Comparison of ENCODE assay signal across 8 cellular contexts in genomic region chr7:37916673-37917660, GRCh38. TPM values are rescaled to one million over a fixed set of nuclear protein-coding genes. Genes with fewer than 3 reads are reported as not detected.
DNase-seq lines count a peak whose midpoint lies in the region; ATAC-seq lines count a peak whose summit lies in the region.

Gene SFRP4 (minus strand): TSS chr7:37916817. CDS start chr7:37916537, 280 bp downstream.

- peaks cover 44% of the 10 kb centered on the region for H3K27me3 ChIP-seq in H7 (ENCODE audit: control insufficient read depth, insufficient read depth, low read length)

- H3K4me3 ChIP-seq in H7 (ENCODE audit: insufficient read depth, low read depth, low read length) = peak within 1 kb of the TSS; percentile 56

- no peaks in the 10 kb centered on the region for H3K36me3 ChIP-seq in H7 (replicated peaks; ENCODE audit: control insufficient read depth, insufficient read depth, low read length)

- in situ Hi-C loops in G401 (cut with HindIII; ENCODE audit: low sequenced_read_pairs) = no loop called here

- no peak for ATAC-seq in HG03457 (IDR thresholded peaks at IDR 0.05; ENCODE audit: unreplicated experiment)

- peak within 1 kb of the TSS; percentile 6 for H3K4me3 Mint-ChIP-seq in activated T-helper 2 cell treated with anti-CD3 and anti-CD28 coated beads, Interferon-gamma antibody, Interleukin-2, Interleukin-4, amounts not matched to agents 10 μg/mL and 5 μg/mL and 100 μg/mL, durations not matched to agents 14 hours and 24 hours and 36 hours (ENCODE audit: low read depth)

- H3K36me3 Mint-ChIP-seq in activated T-helper 2 cell treated with anti-CD3 and anti-CD28 coated beads, Interferon-gamma antibody, Interleukin-2, Interleukin-4, amounts not matched to agents 10 μg/mL and 5 μg/mL and 100 μg/mL, durations not matched to agents 14 hours and 24 hours and 36 hours (ENCODE audit: low read depth) = no peaks in the 10 kb centered on the region

- intact Hi-C loops in activated T-helper 2 cell treated with anti-CD3 and anti-CD28 coated beads, Interferon-gamma antibody, Interleukin-2, Interleukin-4, amounts not matched to agents 10 μg/mL and 5 μg/mL and 100 μg/mL, durations not matched to agents 14 hours and 24 hours and 36 hours (cut with micrococcal nuclease) = loop anchor here (5.0 kb wide), 1 partner anchor 190 kb away; no protein-coding TSS in a partner anchor
- intact Hi-C loops in head of caudate nucleus (cut with DNase I) = no loop called here

- DNase-seq in G401 (ENCODE audit: low spot score) (peak; percentile 76), H7 (peak; percentile 71), NCI-H1694 treated with DMSO at 0.1 percent for 48 hours (lab: John Stamatoyannopoulos, UW) (peak; percentile 33), head of caudate nucleus (peak in 41 of 42 donors; percentile 22 to 80 (median 55)), nucleus accumbens (lab: John Stamatoyannopoulos, UW) (peak in 41 of 56 donors; percentile 7 to 78 (median 38)), NK-92 (lab: John Stamatoyannopoulos, UW; ENCODE audit: unreplicated experiment) (no peak)
- DNase-seq in activated T-helper 2 cell treated with anti-CD3 and anti-CD28 coated beads, Interferon-gamma antibody, Interleukin-2, Interleukin-4, amounts not matched to agents 10 μg/mL and 5 μg/mL and 100 μg/mL, durations not matched to agents 14 hours and 24 hours and 36 hours (ENCODE audit: low spot score) = no peak

- H3K27me3 Mint-ChIP-seq in activated T-helper 2 cell treated with anti-CD3 and anti-CD28 coated beads, Interferon-gamma antibody, Interleukin-2, Interleukin-4, amounts not matched to agents 10 μg/mL and 5 μg/mL and 100 μg/mL, durations not matched to agents 14 hours and 24 hours and 36 hours (ENCODE audit: low read depth) = peaks cover 75% of the 10 kb centered on the region

- H3K4me1 Mint-ChIP-seq in activated T-helper 2 cell treated with anti-CD3 and anti-CD28 coated beads, Interferon-gamma antibody, Interleukin-2, Interleukin-4, amounts not matched to agents 10 μg/mL and 5 μg/mL and 100 μg/mL, durations not matched to agents 14 hours and 24 hours and 36 hours (ENCODE audit: low read depth) = peaks cover 12% of the 10 kb centered on the region

- no peaks in the 10 kb centered on the region for H3K9me3 Mint-ChIP-seq in activated T-helper 2 cell treated with anti-CD3 and anti-CD28 coated beads, Interferon-gamma antibody, Interleukin-2, Interleukin-4, amounts not matched to agents 10 μg/mL and 5 μg/mL and 100 μg/mL, durations not matched to agents 14 hours and 24 hours and 36 hours

- no peak within 1 kb of the TSS for H3K27ac Mint-ChIP-seq in activated T-helper 2 cell treated with anti-CD3 and anti-CD28 coated beads, Interferon-gamma antibody, Interleukin-2, Interleukin-4, amounts not matched to agents 10 μg/mL and 5 μg/mL and 100 μg/mL, durations not matched to agents 14 hours and 24 hours and 36 hours

RNA-seq across cellular contexts. Expression of gene SFRP4, which starts in this region (rescaled TPM):
- not detected in 2 replicates for total RNA-seq in G401 (2014; rRNA removed; shearing (Covaris generic))
- total RNA-seq in H7 (2014; rRNA removed; shearing (Covaris generic)) = not detected in 2 replicates
- total RNA-seq in activated T-helper 2 cell treated with anti-CD3 and anti-CD28 coated beads, Interferon-gamma antibody, Interleukin-2, Interleukin-4, amounts not matched to agents 10 μg/mL and 5 μg/mL and 100 μg/mL, durations not matched to agents 14 hours and 24 hours and 36 hours = not detected in 2 replicates

Comparison
In these comparisons a context has a peak if more than half of its experiments do, and no peak if none do; other contexts are left out.
1. Peak in DNase-seq in G401; RNA of the gene not detected or under 1 TPM.
2. Peak in DNase-seq and H3K4me3 ChIP-seq in H7; RNA of the gene not detected or under 1 TPM.
3. DNase-seq: peak in NCI-H1694 treated with DMSO at 0.1 percent for 48 hours (single experiment), head of caudate nucleus (41 of 42) and nucleus accumbens (41 of 56); none in activated T-helper 2 cell treated with anti-CD3 and anti-CD28 coated beads, Interferon-gamma antibody, Interleukin-2, Interleukin-4, amounts not matched to agents 10 μg/mL and 5 μg/mL and 100 μg/mL, durations not matched to agents 14 hours and 24 hours and 36 hours (single experiment) and NK-92 (single experiment).